8 cellular contexts compared by ENCODE assay signal in the genomic region with DNA sequence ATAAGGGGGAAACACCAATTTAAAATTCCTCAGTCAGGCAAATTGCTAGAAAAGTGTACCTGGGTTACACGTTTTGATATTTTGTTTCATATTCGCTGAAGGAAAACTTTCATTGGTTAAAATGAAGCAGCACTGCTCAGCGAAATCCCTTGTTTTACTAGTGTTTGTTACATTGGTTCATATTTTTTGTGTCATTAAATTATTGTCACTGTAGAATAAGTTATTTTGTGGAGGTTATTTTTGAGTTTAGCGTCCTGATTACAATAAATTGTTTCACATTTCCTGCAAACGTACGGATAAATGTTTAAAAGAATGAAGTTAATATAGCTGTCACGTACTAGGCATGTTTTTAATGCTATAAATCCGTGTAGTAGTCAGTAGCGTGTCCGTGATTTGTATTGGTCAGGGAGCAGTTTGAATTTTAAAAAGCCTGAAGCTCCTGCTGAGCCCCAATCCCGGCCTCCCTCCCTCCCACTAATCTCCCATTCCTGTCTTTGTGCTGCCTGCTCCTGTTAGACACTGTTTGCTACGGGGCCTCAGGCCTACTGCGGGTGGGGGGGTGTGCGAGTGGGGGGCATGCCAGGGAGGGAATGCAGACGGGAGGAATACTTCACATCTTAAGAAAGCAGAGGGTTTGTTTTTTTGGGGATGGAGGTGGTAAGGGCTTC. TPM values are rescaled to one million over a fixed set of nuclear protein-coding genes. Genes with fewer than 3 reads are reported as not detected.
DNase-seq lines count a peak whose midpoint lies in the region; ATAC-seq and TF ChIP-seq lines count a peak whose summit lies in the region.

No MANE protein-coding gene starts in this region.

- peak; percentile 69 for DNase-seq in EH (ENCODE audit: low read depth)
- peak; percentile 42 for DNase-seq in Karpas-422
- DNase-seq in activated CD4-positive, alpha-beta memory T cell treated with anti-CD3 and anti-CD28 coated beads, Interleukin-2, amount 10 ng/mL, durations not matched to agents 7 days and 5 days = no peak
- peak; percentile 55 for DNase-seq in glutamatergic neuron
- no peak for DNase-seq in psoas muscle
- no peak for DNase-seq in activated effector memory CD4-positive, alpha-beta T cell treated with anti-CD3 and anti-CD28 coated beads, Interleukin-2, amount 50 U/mL, for 16 hours
- DNase-seq in effector CD4-positive, alpha-beta T cell = no peak

- peaks cover 12% of the 10 kb centered on the region for H3K36me3 Mint-ChIP-seq in activated CD4-positive, alpha-beta memory T cell treated with anti-CD3 and anti-CD28 coated beads, Interleukin-2, amount 10 ng/mL, durations not matched to agents 7 days and 5 days (ENCODE audit: low read depth)
- H3K36me3 Mint-ChIP-seq in glutamatergic neuron (ENCODE audit: unreplicated experiment) = no peaks in the 10 kb centered on the region

- no peak for TF ChIP-seq CTCF in glutamatergic neuron (IDR thresholded peaks at IDR 0.05; ENCODE audit: partially characterized antibody, unreplicated experiment)
- TF ChIP-seq CTCF in psoas muscle (IDR thresholded peaks at IDR 0.05) = no peak

- H3K27ac ChIP-seq in Karpas-422 (ENCODE audit: low read length) = no peak overlapping the region
- peak overlapping the region; percentile 96 for H3K27ac ChIP-seq in psoas muscle

- peaks cover 40% of the 10 kb centered on the region for H3K4me1 Mint-ChIP-seq in activated CD4-positive, alpha-beta memory T cell treated with anti-CD3 and anti-CD28 coated beads, Interleukin-2, amount 10 ng/mL, durations not matched to agents 7 days and 5 days
- H3K4me1 Mint-ChIP-seq in glutamatergic neuron (ENCODE audit: low read depth, unreplicated experiment) = peaks cover 14% of the 10 kb centered on the region

- intact Hi-C loops in psoas muscle (cut with DNase I) = loop anchor here (5.0 to 10.0 kb wide), 3 partner anchors 64 to 634 kb away; partner anchors contain the start of gene NADK2 (in 1 of the 2)

- H3K9me2 ChIP-seq in Karpas-422 (replicated peaks; ENCODE audit: insufficient read depth, low read length) = no peaks in the 10 kb centered on the region

- no peaks in the 10 kb centered on the region for H3K27me3 ChIP-seq in Karpas-422 (ENCODE audit: low read length)
- no peaks in the 10 kb centered on the region for H3K27me3 ChIP-seq in psoas muscle (ENCODE audit: insufficient read depth in 3 of 3, low read length in 2 of 3)

- peak overlapping the region; percentile 98 for H3K9ac ChIP-seq in Karpas-422 (ENCODE audit: low read length)

- H3K79me2 ChIP-seq in Karpas-422 (ENCODE audit: low read length) = peaks cover 98% of the 10 kb centered on the region

- H3K27me3 Mint-ChIP-seq in activated CD4-positive, alpha-beta memory T cell treated with anti-CD3 and anti-CD28 coated beads, Interleukin-2, amount 10 ng/mL, durations not matched to agents 7 days and 5 days = no peaks in the 10 kb centered on the region
- peaks cover 9% of the 10 kb centered on the region for H3K27me3 Mint-ChIP-seq in glutamatergic neuron (ENCODE audit: unreplicated experiment)

- H3K4me3 ChIP-seq in Karpas-422 (ENCODE audit: low read length) (peak overlapping the region; percentile 84), psoas muscle (peak overlapping the region; percentile 86)

- no peak for TF ChIP-seq POLR2A in GM18505 (IDR thresholded peaks at IDR 0.05; ENCODE audit: borderline replicate concordance, extremely low read depth, insufficient read depth, insufficient read length)

- no peak for ATAC-seq in psoas muscle
- ATAC-seq in GM18505 (IDR thresholded peaks at IDR 0.05; ENCODE audit: unreplicated experiment) = no peak

- POLR2A ChIA-PET in activated CD4-positive, alpha-beta memory T cell treated with anti-CD3 and anti-CD28 coated beads, Interleukin-2, amount 10 ng/mL, durations not matched to agents 7 days and 5 days (lab: Charles Lee) = interaction anchor here (1.0 to 3.0 kb wide), 3 partner anchors 11 to 493 kb away, joined by 3 to 21 read pairs (median 6); partner anchors contain the start of gene NUP155

- CTCF ChIA-PET in activated CD4-positive, alpha-beta memory T cell treated with anti-CD3 and anti-CD28 coated beads, Interleukin-2, amount 10 ng/mL, durations not matched to agents 7 days and 5 days (lab: Charles Lee) = no interaction called here

- H3K4me2 ChIP-seq in Karpas-422 (ENCODE audit: low read depth, low read length, poor library complexity, severe bottlenecking) = peak overlapping the region; percentile 75

- H2AFZ ChIP-seq in Karpas-422 (ENCODE audit: low read length) = no peak overlapping the region

- H4K20me1 ChIP-seq in Karpas-422 (ENCODE audit: insufficient read depth, low read depth, low read length) = peaks cover 32% of the 10 kb centered on the region

- H3K9me3 ChIP-seq in Karpas-422 (ENCODE audit: low read length) (no peaks in the 10 kb centered on the region), psoas muscle (no peaks in the 10 kb centered on the region)

- H3K27ac Mint-ChIP-seq in activated CD4-positive, alpha-beta memory T cell treated with anti-CD3 and anti-CD28 coated beads, Interleukin-2, amount 10 ng/mL, durations not matched to agents 7 days and 5 days = peak overlapping the region; percentile 96
- peak overlapping the region; percentile 84 for H3K27ac Mint-ChIP-seq in glutamatergic neuron (ENCODE audit: unreplicated experiment)

- H3K4me3 Mint-ChIP-seq in activated CD4-positive, alpha-beta memory T cell treated with anti-CD3 and anti-CD28 coated beads, Interleukin-2, amount 10 ng/mL, durations not matched to agents 7 days and 5 days = peak overlapping the region; percentile 78
- peak overlapping the region; percentile 98 for H3K4me3 Mint-ChIP-seq in glutamatergic neuron (ENCODE audit: unreplicated experiment)

- H3K36me3 ChIP-seq in Karpas-422 (ENCODE audit: insufficient read depth, low read length) (no peaks in the 10 kb centered on the region; the same call in 1 of the 2 replicates), psoas muscle (ENCODE audit: insufficient read depth in 1 of 2, low read depth in 1 of 2) (no peaks in the 10 kb centered on the region)

- WGBS in psoas muscle, 3 donors = 1 to 2% (median 1%) methylated on average over 15 of the region's 15 CpGs

- H3K9me3 Mint-ChIP-seq in activated CD4-positive, alpha-beta memory T cell treated with anti-CD3 and anti-CD28 coated beads, Interleukin-2, amount 10 ng/mL, durations not matched to agents 7 days and 5 days = no peaks in the 10 kb centered on the region
- H3K9me3 Mint-ChIP-seq in glutamatergic neuron (ENCODE audit: unreplicated experiment) = peaks cover 10% of the 10 kb centered on the region

- H3K4me1 ChIP-seq in Karpas-422 (ENCODE audit: low read length) = peaks cover 58% of the 10 kb centered on the region
- peaks cover 59% of the 10 kb centered on the region for H3K4me1 ChIP-seq in psoas muscle

RNA-seq across cellular contexts. Expression of gene NIPBL, which starts 2.0 kb away (rescaled TPM):
- total RNA-seq in Karpas-422 (2014; rRNA removed; shearing (Covaris generic); ENCODE audit: low replicate concordance) = 38.1 and 65.9 TPM in 2 replicates
- 10 to 100 TPM; 55.5 to 58.7 TPM for total RNA-seq in activated CD4-positive, alpha-beta memory T cell treated with anti-CD3 and anti-CD28 coated beads, Interleukin-2, amount 10 ng/mL, durations not matched to agents 7 days and 5 days
- total RNA-seq in glutamatergic neuron (ENCODE audit: unreplicated experiment) (81.1 TPM), psoas muscle (10 to 100 TPM; 38.1 to 51.4 (median 43.7) TPM)
- polyA plus RNA-seq in psoas muscle = 10 to 100 TPM; 12.5 to 17.1 (median 14.6) TPM

Comparison
In these comparisons a context has a peak if more than half of its experiments do, and no peak if none do; other contexts are left out.
1. DNase-seq: peak in EH (single experiment), Karpas-422 (single experiment) and glutamatergic neuron (single experiment); none in activated CD4-positive, alpha-beta memory T cell treated with anti-CD3 and anti-CD28 coated beads, Interleukin-2, amount 10 ng/mL, durations not matched to agents 7 days and 5 days (single experiment), psoas muscle (0 of 2), activated effector memory CD4-positive, alpha-beta T cell treated with anti-CD3 and anti-CD28 coated beads, Interleukin-2, amount 50 U/mL, for 16 hours (single experiment) and effector CD4-positive, alpha-beta T cell (single experiment).